Comparison of ENCODE assay signal across 18 cellular contexts in genomic region chr7:10483671-10484070, GRCh38.
"Had no signal": no experiment of that assay in that cellular context is flagged by ENCODE, and none has a peak within 500 bp of the region (broad histone marks: within the 10 kb centered on the region; RNA-seq: fewer than 3 reads in every experiment).

No MANE protein-coding gene starts in this region.

- H3K36me3 Mint-ChIP-seq: activated naive CD4-positive, alpha-beta T cell treated with anti-CD3 and anti-CD28 coated beads, Interleukin-2, amount 10 ng/mL, durations not matched to agents 7 days and 5 days; natural killer cell treated with Interleukin-12 subunit alpha and Interleukin-12 subunit beta and Interleukin-15 and Interleukin-18, amount 100 ng/mL, for 72 hours had no signal

- H3K27me3 Mint-ChIP-seq: activated naive CD4-positive, alpha-beta T cell treated with anti-CD3 and anti-CD28 coated beads, Interleukin-2, amount 10 ng/mL, durations not matched to agents 7 days and 5 days; natural killer cell treated with Interleukin-12 subunit alpha and Interleukin-12 subunit beta and Interleukin-15 and Interleukin-18, amount 100 ng/mL, for 72 hours had no signal

- FAIRE-seq: endothelial cell of umbilical vein had no signal

- H3K27ac ChIP-seq: coronary artery, left ventricle myocardium inferior, tibial artery, uterus had no signal

- H3K4me1 ChIP-seq: left ventricle myocardium inferior, tibial artery, uterus had no signal

- DNase-seq: activated CD4-positive, alpha-beta T cell treated with anti-CD3 and anti-CD28 coated beads for 1 hour; activated CD4-positive, alpha-beta T cell treated with anti-CD3 and anti-CD28 coated beads, Interleukin-2, amount 50 U/mL, for 48 hours; activated naive CD4-positive, alpha-beta T cell treated with anti-CD3 and anti-CD28 coated beads, Interleukin-2, amount 10 ng/mL, durations not matched to agents 7 days and 5 days; activated T-cell treated with anti-CD3 and anti-CD28 coated beads, Interleukin-2, amount 50 U/mL, for 1 hour; central memory CD4-positive, alpha-beta T cell; effector CD4-positive, alpha-beta T cell; hippocampal formation; left ventricle myocardium inferior; posterior cingulate gyrus; stimulated activated CD4-positive, alpha-beta T cell treated with anti-CD3 and anti-CD28 coated beads, Interleukin-15, amount 100 ng/mL, for 24 hours; stimulated activated CD4-positive, alpha-beta T cell treated with anti-CD3 and anti-CD28 coated beads, Interleukin-4, amount 100 ng/mL, for 1 hour; stimulated activated naive CD4-positive, alpha-beta T cell; T-helper 9 cell; tibial artery; uterus had no signal

- H3K9me3 ChIP-seq: left ventricle myocardium inferior, tibial artery, uterus had no signal

- H3K9me3 Mint-ChIP-seq: activated naive CD4-positive, alpha-beta T cell treated with anti-CD3 and anti-CD28 coated beads, Interleukin-2, amount 10 ng/mL, durations not matched to agents 7 days and 5 days had no signal

- H3K4me3 Mint-ChIP-seq: activated naive CD4-positive, alpha-beta T cell treated with anti-CD3 and anti-CD28 coated beads, Interleukin-2, amount 10 ng/mL, durations not matched to agents 7 days and 5 days; natural killer cell treated with Interleukin-12 subunit alpha and Interleukin-12 subunit beta and Interleukin-15 and Interleukin-18, amount 100 ng/mL, for 72 hours had no signal

- H3K27ac Mint-ChIP-seq: activated naive CD4-positive, alpha-beta T cell treated with anti-CD3 and anti-CD28 coated beads, Interleukin-2, amount 10 ng/mL, durations not matched to agents 7 days and 5 days; natural killer cell treated with Interleukin-12 subunit alpha and Interleukin-12 subunit beta and Interleukin-15 and Interleukin-18, amount 100 ng/mL, for 72 hours had no signal

- H3K27me3 ChIP-seq: tibial artery, uterus had no signal

- H3K4me1 Mint-ChIP-seq: activated naive CD4-positive, alpha-beta T cell treated with anti-CD3 and anti-CD28 coated beads, Interleukin-2, amount 10 ng/mL, durations not matched to agents 7 days and 5 days had no signal

- H3K4me3 ChIP-seq: coronary artery, left ventricle myocardium inferior, tibial artery, uterus had no signal

- H3K36me3 ChIP-seq: left ventricle myocardium inferior, tibial artery, uterus had no signal

- ATAC-seq: natural killer cell treated with Interleukin-12 subunit alpha and Interleukin-12 subunit beta and Interleukin-15 and Interleukin-18, amount 100 ng/mL, for 72 hours had no signal
